In the genomic region with DNA sequence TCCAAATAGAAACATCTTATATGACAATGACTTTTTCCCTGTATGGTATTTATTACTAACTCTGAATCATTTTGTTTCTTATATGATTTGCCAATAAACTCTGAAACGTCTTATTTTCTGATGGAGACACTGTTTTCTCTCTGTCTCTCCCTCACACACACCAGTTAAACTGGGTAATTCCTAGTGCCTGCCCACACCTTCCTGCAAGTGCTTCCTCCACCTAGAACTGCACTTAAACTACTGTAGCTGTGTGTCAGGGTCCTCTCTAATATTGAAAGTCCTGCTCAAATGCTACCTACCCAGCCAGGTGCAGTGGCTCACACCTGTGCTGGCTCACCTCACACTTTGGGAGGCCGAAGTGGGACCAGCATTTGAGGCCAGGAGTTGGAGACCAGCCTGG, we compare ENCODE assay signal across 16 cellular contexts.
DNase-seq lines count a peak whose midpoint lies in the region; ATAC-seq lines count a peak whose summit lies in the region.
"Had no signal": no experiment of that assay in that cellular context is flagged by ENCODE, and none has a peak within 500 bp of the region (broad histone marks: within the 10 kb centered on the region; RNA-seq: fewer than 3 reads in every experiment).

No MANE protein-coding gene starts in this region.

- no peaks in the 10 kb centered on the region for H3K36me3 Mint-ChIP-seq in activated T-helper 17 cell treated with anti-CD3 and anti-CD28 coated beads, Interleukin-2, amount 50 U/mL, for 72 hours (ENCODE audit: low read depth)
- H3K36me3 Mint-ChIP-seq: CD14-positive monocyte; CD4-positive, alpha-beta memory T cell; CD4-positive, CD25-positive, alpha-beta regulatory T cell; CD8-positive, alpha-beta memory T cell had no signal

- H3K4me3 Mint-ChIP-seq in activated T-helper 17 cell treated with anti-CD3 and anti-CD28 coated beads, Interleukin-2, amount 50 U/mL, for 72 hours = no peak overlapping the region
- H3K4me3 Mint-ChIP-seq: CD14-positive monocyte; CD4-positive, alpha-beta memory T cell; CD4-positive, CD25-positive, alpha-beta regulatory T cell; CD8-positive, alpha-beta memory T cell had no signal

- H3K27ac Mint-ChIP-seq in activated T-helper 17 cell treated with anti-CD3 and anti-CD28 coated beads, Interleukin-2, amount 50 U/mL, for 72 hours = no peak overlapping the region
- H3K27ac Mint-ChIP-seq: CD14-positive monocyte; CD4-positive, alpha-beta memory T cell; CD4-positive, CD25-positive, alpha-beta regulatory T cell; CD8-positive, alpha-beta memory T cell had no signal

- no peaks in the 10 kb centered on the region for H3K9me3 Mint-ChIP-seq in activated T-helper 17 cell treated with anti-CD3 and anti-CD28 coated beads, Interleukin-2, amount 50 U/mL, for 72 hours

- no peaks in the 10 kb centered on the region for H3K4me1 Mint-ChIP-seq in activated T-helper 17 cell treated with anti-CD3 and anti-CD28 coated beads, Interleukin-2, amount 50 U/mL, for 72 hours
- H3K4me1 Mint-ChIP-seq: CD14-positive monocyte; CD4-positive, alpha-beta memory T cell; CD4-positive, CD25-positive, alpha-beta regulatory T cell; CD8-positive, alpha-beta memory T cell had no signal

- peaks cover 13% of the 10 kb centered on the region for H3K27me3 Mint-ChIP-seq in activated T-helper 17 cell treated with anti-CD3 and anti-CD28 coated beads, Interleukin-2, amount 50 U/mL, for 72 hours

- ATAC-seq in HG02884 (IDR thresholded peaks at IDR 0.05; ENCODE audit: unreplicated experiment) = peak; percentile 59
- peak; percentile 24 for ATAC-seq in activated T-helper 17 cell treated with anti-CD3 and anti-CD28 coated beads, Interleukin-2, amount 50 U/mL, for 72 hours (replicated peaks)
- no peak for ATAC-seq in GM18858 (IDR thresholded peaks at IDR 0.05; ENCODE audit: unreplicated experiment)

- DNase-seq in D341Med (ENCODE audit: low spot score) = no peak
- no peak for DNase-seq in activated T-cell treated with anti-CD3 and anti-CD28 coated beads, Interleukin-2, amount 50 U/mL, for 48 hours
- DNase-seq: 8988T; ACHN; BE2C; C1 segment of cervical spinal cord; CD4-positive, alpha-beta memory T cell; CD4-positive, CD25-positive, alpha-beta regulatory T cell; CD8-positive, alpha-beta memory T cell; COR-L47; DMS79 treated with DMSO at 0.1 percent for 48 hours; GF-D8 had no signal
